2 cellular contexts compared by ENCODE assay signal in the genomic region with DNA sequence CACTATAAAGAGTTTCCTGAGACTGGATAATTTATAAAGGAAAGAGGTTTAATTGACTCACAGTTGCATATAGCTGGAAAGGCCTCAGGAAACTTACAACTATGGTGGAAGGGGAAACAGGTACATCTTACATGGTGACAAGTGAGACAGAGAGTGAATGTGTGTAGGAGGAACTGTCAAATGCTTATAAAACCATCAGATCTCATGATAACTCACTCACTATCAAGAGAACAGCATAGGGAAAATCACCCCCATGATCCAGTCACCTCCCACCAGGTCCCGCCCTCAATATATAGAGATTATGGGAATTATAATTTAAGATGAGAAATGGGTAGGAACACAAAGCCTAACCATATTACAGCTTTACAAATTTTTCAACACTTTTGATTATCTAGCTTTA.
"Had no signal": no experiment of that assay in that cellular context is flagged by ENCODE, and none has a peak within 500 bp of the region (broad histone marks: within the 10 kb centered on the region; RNA-seq: fewer than 3 reads in every experiment).

No MANE protein-coding gene starts in this region.

- DNase-seq: GDM1, GF-D8 had no signal
